10 cellular contexts compared by ENCODE assay signal in genomic region chr22:41383085-41383484, GRCh38. TPM values are rescaled to one million over a fixed set of nuclear protein-coding genes. Genes with fewer than 3 reads are reported as not detected.
A peak's percentile ranks its signal among the peaks of the same experiment; 100 is the strongest.
DNase-seq lines count a peak whose midpoint lies in the region; ATAC-seq and TF ChIP-seq lines count a peak whose summit lies in the region.
"Had no signal": no experiment of that assay in that cellular context is flagged by ENCODE, and none has a peak within 500 bp of the region (broad histone marks: within the 10 kb centered on the region; RNA-seq: fewer than 3 reads in every experiment).

No MANE protein-coding gene starts in this region.

- H3K4me3 Mint-ChIP-seq in activated naive CD4-positive, alpha-beta T cell treated with anti-CD3 and anti-CD28 coated beads, Interleukin-2, amount 10 ng/mL, durations not matched to agents 7 days and 5 days: peak overlapping the region; percentile 91

- no peaks in the 10 kb centered on the region for H3K36me3 Mint-ChIP-seq in activated naive CD4-positive, alpha-beta T cell treated with anti-CD3 and anti-CD28 coated beads, Interleukin-2, amount 10 ng/mL, durations not matched to agents 7 days and 5 days
- H3K36me3 Mint-ChIP-seq in activated naive CD4-positive, alpha-beta T cell treated with anti-CD3 and anti-CD28 coated beads, Interleukin-2, amount 50 U/mL, for 72 hours: no peaks in the 10 kb centered on the region

- in situ Hi-C loops in astrocyte of the spinal cord (cut with HindIII; ENCODE audit: low sequenced_read_pairs): no loop called here
- in situ Hi-C loops in transverse colon (cut with MboI; ENCODE audit: low pct_ligation_motif_present in 1 of 4, low pct_unique_long_range_greater_than_20kb in 1 of 4, low sequenced_read_pairs in 3 of 4): no loop called here

- no peak for ATAC-seq in activated naive CD4-positive, alpha-beta T cell treated with anti-CD3 and anti-CD28 coated beads, Interleukin-2, amount 50 U/mL, for 72 hours
- ATAC-seq in lung (ENCODE audit: insufficient read depth, low FRiP score): no peak
- no peak for ATAC-seq in HG02763 (IDR thresholded peaks at IDR 0.05; ENCODE audit: unreplicated experiment)

- H3K9me3 Mint-ChIP-seq in activated naive CD4-positive, alpha-beta T cell treated with anti-CD3 and anti-CD28 coated beads, Interleukin-2, amount 10 ng/mL, durations not matched to agents 7 days and 5 days: no peaks in the 10 kb centered on the region
- no peaks in the 10 kb centered on the region for H3K9me3 Mint-ChIP-seq in activated naive CD4-positive, alpha-beta T cell treated with anti-CD3 and anti-CD28 coated beads, Interleukin-2, amount 50 U/mL, for 72 hours

- WGBS in lung, 2 donors: 74 to 94% methylated on average over 5 of the region's 5 CpGs
- WGBS in transverse colon (ENCODE audit: low coverage in 1 of 2), 2 donors: 44 to 52% methylated on average over 4 to 5 of the region's 5 CpGs

- peaks cover 14% of the 10 kb centered on the region for H3K27me3 Mint-ChIP-seq in activated naive CD4-positive, alpha-beta T cell treated with anti-CD3 and anti-CD28 coated beads, Interleukin-2, amount 10 ng/mL, durations not matched to agents 7 days and 5 days

- H3K9me3 ChIP-seq in lung (ENCODE audit: control insufficient read depth in 2 of 2, insufficient read depth in 1 of 2, low read length in 1 of 2) (no peaks in the 10 kb centered on the region), transverse colon (no peaks in the 10 kb centered on the region)

- peaks cover 0 to 3% of the 10 kb centered on the region in 2 donors for H3K4me1 ChIP-seq in lung (ENCODE audit: control insufficient read depth in 2 of 2, insufficient read depth in 2 of 2, low read length in 2 of 2)
- peaks cover 3 to 37% (median 32%) of the 10 kb centered on the region in 4 donors for H3K4me1 ChIP-seq in transverse colon

- H3K4me1 Mint-ChIP-seq in activated naive CD4-positive, alpha-beta T cell treated with anti-CD3 and anti-CD28 coated beads, Interleukin-2, amount 10 ng/mL, durations not matched to agents 7 days and 5 days: peaks cover 24% of the 10 kb centered on the region

- TF ChIP-seq CTCF in astrocyte of the spinal cord (IDR thresholded peaks at IDR 0.05; ENCODE audit: low read depth, low read length) (no peak), lung (IDR thresholded peaks at IDR 0.05; ENCODE audit: control extremely low read depth, extremely low read depth) (no peak), transverse colon (IDR thresholded peaks at IDR 0.05) (no peak), GM20000 (IDR thresholded peaks at IDR 0.05; ENCODE audit: extremely low read depth, missing control alignments) (no peak)

- H3K4me3 ChIP-seq in astrocyte of the spinal cord (ENCODE audit: low read depth, low read length) (peak overlapping the region; percentile 66), lung (no peak overlapping the region), transverse colon (peak overlapping the region; percentile 74 to 97 (median 86))

- TF ChIP-seq POLR2A in transverse colon (IDR thresholded peaks at IDR 0.05): no peak

- H3K27ac Mint-ChIP-seq in activated naive CD4-positive, alpha-beta T cell treated with anti-CD3 and anti-CD28 coated beads, Interleukin-2, amount 10 ng/mL, durations not matched to agents 7 days and 5 days: peak overlapping the region; percentile 96
- H3K27ac Mint-ChIP-seq in activated naive CD4-positive, alpha-beta T cell treated with anti-CD3 and anti-CD28 coated beads, Interleukin-2, amount 50 U/mL, for 72 hours: no peak overlapping the region

- CTCF ChIA-PET in activated naive CD4-positive, alpha-beta T cell treated with anti-CD3 and anti-CD28 coated beads, Interleukin-2, amount 10 ng/mL, durations not matched to agents 7 days and 5 days (lab: Charles Lee): interaction anchor here (1.1 to 1.3 kb wide), 2 partner anchors 21 to 135 kb away, joined by 3 to 4 read pairs; no protein-coding TSS in a partner anchor

- H3K36me3 ChIP-seq in lung (ENCODE audit: control insufficient read depth in 2 of 2, insufficient read depth in 2 of 2, low read length in 2 of 2) (peaks cover 0 to 6% of the 10 kb centered on the region in 2 donors), transverse colon (peaks cover 0 to 7% (median under 1%) of the 10 kb centered on the region in 4 donors)

- TF ChIP-seq EP300 in transverse colon (IDR thresholded peaks at IDR 0.05; ENCODE audit: low read depth): no peak

- intact Hi-C loops in transverse colon (cut with DNase I; ENCODE audit: low total_unique reads): no loop called here

- H3K27ac ChIP-seq in lung (ENCODE audit: low read depth in 1 of 2, low read length in 1 of 2): peak overlapping the region; percentile 29 to 96
- peak overlapping the region; percentile 95 to 98 (median 97) for H3K27ac ChIP-seq in transverse colon

- H3K27me3 ChIP-seq in lung (ENCODE audit: control insufficient read depth, insufficient read depth): no peaks in the 10 kb centered on the region
- H3K27me3 ChIP-seq in transverse colon: no peaks in the 10 kb centered on the region

- DNase-seq in activated naive CD4-positive, alpha-beta T cell treated with anti-CD3 and anti-CD28 coated beads, Interleukin-2, amount 10 ng/mL, durations not matched to agents 7 days and 5 days: no peak
- no peak for DNase-seq in activated naive CD4-positive, alpha-beta T cell treated with anti-CD3 and anti-CD28 coated beads, Interleukin-2, amount 50 U/mL, for 72 hours (ENCODE audit: low spot score in 2 of 2)
- DNase-seq in astrocyte of the spinal cord (ENCODE audit: low read depth, low spot score): no peak
- no peak for DNase-seq in lung (ENCODE audit: low spot score)
- DNase-seq in transverse colon: no peak
- no peak for DNase-seq in glomerular visceral epithelial cell (ENCODE audit: extremely low spot score)
- no peak for DNase-seq in GM20000 (ENCODE audit: low spot score)
- DNase-seq: EL, NCI-H226 had no signal

RNA-seq across cellular contexts. Expression of gene TEF, which starts 1.3 kb away (rescaled TPM):
- total RNA-seq in activated naive CD4-positive, alpha-beta T cell treated with anti-CD3 and anti-CD28 coated beads, Interleukin-2, amount 50 U/mL, for 72 hours: 10 to 100 TPM in 1 of 2 donors, 1 to 10 TPM in 1; 1.9 to 15.8 TPM
- total RNA-seq in lung (10 to 100 TPM in 1 of 2 donors, 1 to 10 TPM in 1; 8.3 to 23.8 TPM), transverse colon (10 to 100 TPM; 22.9 to 47.9 (median 34.0) TPM)
- 10 to 100 TPM in 1 of 2 donors, 1 to 10 TPM in 1; 6.4 to 19.8 TPM for polyA plus RNA-seq in lung
